Comparison of ENCODE assay signal across 16 cellular contexts in genomic region chr6:160042788-160043301, GRCh38.
DNase-seq lines count a peak whose midpoint lies in the region; ATAC-seq, FAIRE-seq and TF ChIP-seq lines count a peak whose summit lies in the region.
"Had no signal": no experiment of that assay in that cellular context is flagged by ENCODE, and none has a peak within 500 bp of the region (broad histone marks: within the 10 kb centered on the region; RNA-seq: fewer than 3 reads in every experiment).

No MANE protein-coding gene starts in this region.

- H4K20me1 ChIP-seq in astrocyte (ENCODE audit: insufficient read depth, low read length): peaks cover 19% of the 10 kb centered on the region

- H3K27me3 Mint-ChIP-seq in astrocyte (ENCODE audit: low read depth, unreplicated experiment) (no peaks in the 10 kb centered on the region), immature natural killer cell (ENCODE audit: low read depth in 3 of 3) (peaks cover 0 to 2% (median 2%) of the 10 kb centered on the region in 3 donors)
- H3K27me3 Mint-ChIP-seq in activated T-helper 2 cell treated with anti-CD3 and anti-CD28 coated beads, Interferon-gamma antibody, Interleukin-2, Interleukin-4, amounts not matched to agents 10 μg/mL and 5 μg/mL and 100 μg/mL, durations not matched to agents 14 hours and 24 hours and 36 hours (ENCODE audit: low read depth): no peaks in the 10 kb centered on the region

- H3K4me1 Mint-ChIP-seq in astrocyte (ENCODE audit: low read depth, unreplicated experiment) (peaks cover 10% of the 10 kb centered on the region), immature natural killer cell (peaks cover 30 to 68% of the 10 kb centered on the region in 2 donors)
- H3K4me1 Mint-ChIP-seq in activated T-helper 2 cell treated with anti-CD3 and anti-CD28 coated beads, Interferon-gamma antibody, Interleukin-2, Interleukin-4, amounts not matched to agents 10 μg/mL and 5 μg/mL and 100 μg/mL, durations not matched to agents 14 hours and 24 hours and 36 hours (ENCODE audit: low read depth): peaks cover 27% of the 10 kb centered on the region

- H3K4me3 ChIP-seq in astrocyte (ENCODE audit: insufficient read depth, low read depth, low read length): peak overlapping the region; percentile 31
- no peak overlapping the region for H3K4me3 ChIP-seq in skin epidermis
- no peak overlapping the region for H3K4me3 ChIP-seq in BE2C (ENCODE audit: low read depth, low read length)

- H3K4me3 Mint-ChIP-seq in astrocyte (ENCODE audit: unreplicated experiment) (no peak overlapping the region), immature natural killer cell (no peak overlapping the region)
- no peak overlapping the region for H3K4me3 Mint-ChIP-seq in activated T-helper 2 cell treated with anti-CD3 and anti-CD28 coated beads, Interferon-gamma antibody, Interleukin-2, Interleukin-4, amounts not matched to agents 10 μg/mL and 5 μg/mL and 100 μg/mL, durations not matched to agents 14 hours and 24 hours and 36 hours (ENCODE audit: low read depth)
- H3K4me3 Mint-ChIP-seq: T-helper 1 cell treated with Interleukin-12 subunit alpha and Interleukin-12 subunit beta and Interleukin-4 antibody, amounts not matched to agents 30 μg/mL and 1 μg/mL, for 36 hours had no signal

- peak overlapping the region; percentile 81 for H3K4me2 ChIP-seq in astrocyte (ENCODE audit: low read length)

- H3K27me3 ChIP-seq in astrocyte (ENCODE audit: insufficient read depth, low read length) (no peaks in the 10 kb centered on the region), BE2C (no peaks in the 10 kb centered on the region)

- H3K27ac Mint-ChIP-seq in astrocyte (ENCODE audit: unreplicated experiment) (no peak overlapping the region), immature natural killer cell (peak overlapping the region in 4 of 6 donors; percentile 15 to 49 (median 42))
- H3K27ac Mint-ChIP-seq in activated T-helper 2 cell treated with anti-CD3 and anti-CD28 coated beads, Interferon-gamma antibody, Interleukin-2, Interleukin-4, amounts not matched to agents 10 μg/mL and 5 μg/mL and 100 μg/mL, durations not matched to agents 14 hours and 24 hours and 36 hours: no peak overlapping the region

- H3K4me1 ChIP-seq in astrocyte (ENCODE audit: insufficient read depth, low read length): peaks cover 28% of the 10 kb centered on the region
- no peaks in the 10 kb centered on the region for H3K4me1 ChIP-seq in BE2C

- no peak for TF ChIP-seq CTCF in astrocyte (IDR thresholded peaks at IDR 0.05; ENCODE audit: insufficient read depth, low read depth, low read length)
- no peak for TF ChIP-seq CTCF in BE2C (IDR thresholded peaks at IDR 0.05; ENCODE audit: low read depth, low read length)

- peak overlapping the region; percentile 63 for H3K9ac ChIP-seq in astrocyte (ENCODE audit: low read length)

- H3K36me3 ChIP-seq in astrocyte (ENCODE audit: insufficient read depth, low read length): peaks cover 29% of the 10 kb centered on the region
- peaks cover 55% of the 10 kb centered on the region for H3K36me3 ChIP-seq in BE2C

- no peaks in the 10 kb centered on the region for H3K9me3 Mint-ChIP-seq in astrocyte (ENCODE audit: unreplicated experiment)
- no peaks in the 10 kb centered on the region for H3K9me3 Mint-ChIP-seq in immature natural killer cell
- no peaks in the 10 kb centered on the region for H3K9me3 Mint-ChIP-seq in activated T-helper 2 cell treated with anti-CD3 and anti-CD28 coated beads, Interferon-gamma antibody, Interleukin-2, Interleukin-4, amounts not matched to agents 10 μg/mL and 5 μg/mL and 100 μg/mL, durations not matched to agents 14 hours and 24 hours and 36 hours
- H3K9me3 Mint-ChIP-seq: T-helper 1 cell treated with Interleukin-12 subunit alpha and Interleukin-12 subunit beta and Interleukin-4 antibody, amounts not matched to agents 30 μg/mL and 1 μg/mL, for 36 hours had no signal

- H3K79me2 ChIP-seq in astrocyte (ENCODE audit: insufficient read depth, low read length): no peaks in the 10 kb centered on the region

- H3K27ac ChIP-seq in astrocyte (ENCODE audit: low read depth, low read length) (peak overlapping the region; percentile 83), skin epidermis (peak overlapping the region in 19 of 21 experiments; percentile 34 to 76 (median 63))

- H3K36me3 Mint-ChIP-seq in astrocyte (ENCODE audit: low read depth, unreplicated experiment) (peaks cover 27% of the 10 kb centered on the region), immature natural killer cell (peaks cover 5 to 79% (median 41%) of the 10 kb centered on the region in 3 donors)
- H3K36me3 Mint-ChIP-seq in activated T-helper 2 cell treated with anti-CD3 and anti-CD28 coated beads, Interferon-gamma antibody, Interleukin-2, Interleukin-4, amounts not matched to agents 10 μg/mL and 5 μg/mL and 100 μg/mL, durations not matched to agents 14 hours and 24 hours and 36 hours (ENCODE audit: low read depth): peaks cover 85% of the 10 kb centered on the region

- H3K9me3 ChIP-seq in astrocyte (ENCODE audit: insufficient read depth, low read depth, low read length): no peaks in the 10 kb centered on the region
- no peaks in the 10 kb centered on the region for H3K9me3 ChIP-seq in BE2C

- H2AFZ ChIP-seq in astrocyte (ENCODE audit: low read depth, low read length): no peak overlapping the region

- DNase-seq in HCEC 1CT (peak; percentile 70), astrocyte (ENCODE audit: low read depth) (peak; percentile 63), immature natural killer cell (no peak), cerebellum (ENCODE audit: low spot score) (no peak), BE2C (no peak)
- no peak for DNase-seq in activated T-helper 2 cell treated with anti-CD3 and anti-CD28 coated beads, Interferon-gamma antibody, Interleukin-2, Interleukin-4, amounts not matched to agents 10 μg/mL and 5 μg/mL and 100 μg/mL, durations not matched to agents 14 hours and 24 hours and 36 hours (ENCODE audit: low spot score)
- DNase-seq: activated naive CD4-positive, alpha-beta T cell treated with anti-CD3 and anti-CD28 coated beads, Interleukin-2, amount 50 U/mL, for 16 hours; effector CD4-positive, alpha-beta T cell; NCI-H2081 treated with DMSO at 0.1 percent for 48 hours; stimulated activated CD4-positive, alpha-beta T cell treated with anti-CD3 and anti-CD28 coated beads, Interleukin-12 subunit alpha, Interleukin-12 subunit beta, amount 100 ng/mL, for 4 hours; stimulated activated CD8-positive, alpha-beta memory T cell treated with anti-CD3 and anti-CD28 coated beads, Interleukin-4, amount 100 ng/mL, for 48 hours had no signal

- intact Hi-C loops in activated T-helper 2 cell treated with anti-CD3 and anti-CD28 coated beads, Interferon-gamma antibody, Interleukin-2, Interleukin-4, amounts not matched to agents 10 μg/mL and 5 μg/mL and 100 μg/mL, durations not matched to agents 14 hours and 24 hours and 36 hours (cut with micrococcal nuclease): no loop called here

- FAIRE-seq in astrocyte (lab: Jason Lieb, UNC): peak; percentile 77
- FAIRE-seq: GM19239, H1 had no signal

- no peak for ATAC-seq in GM19452 (IDR thresholded peaks at IDR 0.05; ENCODE audit: unreplicated experiment)

Comparison
In these comparisons a context has a peak if more than half of its experiments do, and no peak if none do; other contexts are left out.
1. DNase-seq: peak in HCEC 1CT (single experiment) and astrocyte (single experiment); none in immature natural killer cell (0 of 3), activated T-helper 2 cell treated with anti-CD3 and anti-CD28 coated beads, Interferon-gamma antibody, Interleukin-2, Interleukin-4, amounts not matched to agents 10 μg/mL and 5 μg/mL and 100 μg/mL, durations not matched to agents 14 hours and 24 hours and 36 hours (single experiment), cerebellum (single experiment) and BE2C (single experiment).
2. H3K27ac Mint-ChIP-seq: peak in immature natural killer cell (4 of 6); none in astrocyte (single experiment) and activated T-helper 2 cell treated with anti-CD3 and anti-CD28 coated beads, Interferon-gamma antibody, Interleukin-2, Interleukin-4, amounts not matched to agents 10 μg/mL and 5 μg/mL and 100 μg/mL, durations not matched to agents 14 hours and 24 hours and 36 hours (single experiment).